Comparison of ENCODE assay signal across 26 cellular contexts in genomic region chr7:109956916-109957315, GRCh38.
"Had no signal": no experiment of that assay in that cellular context is flagged by ENCODE, and none has a peak within 500 bp of the region (broad histone marks: within the 10 kb centered on the region; RNA-seq: fewer than 3 reads in every experiment).

No MANE protein-coding gene starts in this region.

- H3K36me3 Mint-ChIP-seq: activated CD4-positive, alpha-beta memory T cell treated with anti-CD3 and anti-CD28 coated beads for 36 hours; activated naive CD8-positive, alpha-beta T cell; brain had no signal

- H3K4me1 Mint-ChIP-seq: activated B cell treated with CpG ODN at 0.5 μM for 24 hours; activated CD4-positive, alpha-beta T cell treated with anti-CD3 and anti-CD28 coated beads, Interleukin-2, amount 10 ng/mL, durations not matched to agents 24 days and 14 days; activated T-helper 17 cell treated with anti-CD3 and anti-CD28 coated beads, Interleukin-2, amount 50 U/mL, for 72 hours; brain; central memory CD8-positive, alpha-beta T cell; T-helper 17 cell had no signal

- H3K27ac Mint-ChIP-seq: activated B cell treated with CpG ODN at 0.5 μM for 24 hours; activated CD4-positive, alpha-beta memory T cell treated with anti-CD3 and anti-CD28 coated beads for 36 hours; activated CD4-positive, alpha-beta T cell treated with anti-CD3 and anti-CD28 coated beads, Interleukin-2, amount 10 ng/mL, durations not matched to agents 24 days and 14 days; activated naive CD4-positive, alpha-beta T cell treated with anti-CD3 and anti-CD28 coated beads for 36 hours; activated naive CD8-positive, alpha-beta T cell; activated T-helper 17 cell treated with anti-CD3 and anti-CD28 coated beads, Interleukin-2, amount 50 U/mL, for 72 hours; brain; T-helper 17 cell had no signal

- H3K4me3 Mint-ChIP-seq: activated B cell treated with CpG ODN at 0.5 μM for 24 hours; activated CD4-positive, alpha-beta memory T cell treated with anti-CD3 and anti-CD28 coated beads for 36 hours; activated CD4-positive, alpha-beta T cell treated with anti-CD3 and anti-CD28 coated beads, Interleukin-2, amount 10 ng/mL, durations not matched to agents 24 days and 14 days; activated naive CD4-positive, alpha-beta T cell treated with anti-CD3 and anti-CD28 coated beads for 36 hours; activated naive CD8-positive, alpha-beta T cell; activated T-cell treated with anti-CD3 and anti-CD28 coated beads, Interleukin-2, amount 50 U/mL, for 4 hours; activated T-helper 17 cell treated with anti-CD3 and anti-CD28 coated beads, Interleukin-2, amount 50 U/mL, for 72 hours; brain; central memory CD8-positive, alpha-beta T cell; T-helper 17 cell had no signal

- ATAC-seq: activated T-cell treated with anti-CD3 and anti-CD28 coated beads, Interleukin-2, amount 50 U/mL, for 4 hours; activated T-helper 17 cell treated with anti-CD3 and anti-CD28 coated beads, Interleukin-2, amount 50 U/mL, for 72 hours; T-helper 17 cell had no signal

- DNase-seq: activated B cell treated with CpG ODN at 0.5 μM for 24 hours; activated CD4-positive, alpha-beta memory T cell treated with anti-CD3 and anti-CD28 coated beads for 36 hours; activated CD4-positive, alpha-beta T cell treated with anti-CD3 and anti-CD28 coated beads for 1 hour; activated CD4-positive, alpha-beta T cell treated with anti-CD3 and anti-CD28 coated beads, Interleukin-2, amount 10 ng/mL, durations not matched to agents 24 days and 14 days; activated CD8-positive, alpha-beta memory T cell treated with anti-CD3 and anti-CD28 coated beads for 24 hours; activated gamma-delta T cell; activated naive CD4-positive, alpha-beta T cell treated with anti-CD3 and anti-CD28 coated beads for 36 hours; activated T-cell treated with anti-CD3 and anti-CD28 coated beads, Interleukin-2, amount 50 U/mL, for 4 hours; amygdala; MM.1S; NCI-H1105; NCI-H1436; NCI-H1694 treated with DMSO at 0.1 percent for 48 hours; NCI-H2029 treated with DMSO at 0.1 percent for 48 hours; NCI-H2171 treated with DMSO at 0.1 percent for 48 hours; NCI-H226; NCI-H526; NCI-H82; SIG-M5; T-helper 17 cell; T-helper 9 cell had no signal

- FAIRE-seq: astrocyte had no signal

- H3K27me3 Mint-ChIP-seq: activated B cell treated with CpG ODN at 0.5 μM for 24 hours; activated CD4-positive, alpha-beta memory T cell treated with anti-CD3 and anti-CD28 coated beads for 36 hours; activated CD4-positive, alpha-beta T cell treated with anti-CD3 and anti-CD28 coated beads, Interleukin-2, amount 10 ng/mL, durations not matched to agents 24 days and 14 days; activated T-helper 17 cell treated with anti-CD3 and anti-CD28 coated beads, Interleukin-2, amount 50 U/mL, for 72 hours; central memory CD8-positive, alpha-beta T cell; T-helper 17 cell had no signal

- H3K9me3 Mint-ChIP-seq: activated CD4-positive, alpha-beta memory T cell treated with anti-CD3 and anti-CD28 coated beads for 36 hours; activated naive CD4-positive, alpha-beta T cell treated with anti-CD3 and anti-CD28 coated beads for 36 hours had no signal
